ENCODE assay signal across 2 cellular contexts in the genomic region with DNA sequence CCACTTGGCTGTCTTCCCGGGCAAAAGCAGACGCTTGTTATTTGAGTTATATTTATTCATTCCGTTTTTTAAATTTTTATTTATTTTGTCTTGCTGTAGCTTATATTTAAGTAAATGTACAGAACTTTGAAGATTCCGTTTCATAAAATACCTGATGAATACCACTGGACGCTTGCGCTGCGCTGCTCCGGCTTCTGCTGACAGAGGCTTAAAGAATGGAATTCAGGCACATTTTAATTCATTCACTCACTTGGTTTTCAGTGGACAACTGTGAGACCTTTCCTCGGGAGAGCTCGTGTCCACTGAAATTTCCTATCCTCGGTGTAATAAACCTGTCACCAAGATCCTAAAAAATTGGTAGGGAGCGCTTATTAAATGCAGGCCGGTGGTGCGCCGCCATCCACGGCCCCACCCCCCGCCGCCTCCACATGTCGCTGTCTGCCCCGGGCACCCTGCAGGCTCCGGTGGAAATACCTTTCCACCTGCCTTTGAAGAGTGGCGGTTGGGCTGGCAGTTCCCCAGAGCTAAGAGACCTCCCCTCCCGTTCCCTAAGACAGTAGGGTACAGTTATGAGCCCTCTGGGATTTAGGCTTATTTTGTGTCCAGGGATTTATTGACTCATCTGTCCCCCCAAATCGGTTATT.
TF ChIP-seq lines count a peak whose summit lies in the region.

No MANE protein-coding gene starts in this region.

TF ChIP-seq in A549, 52 proteins besides CTCF, POLR2A, EP300 and RAD21:
- TF ChIP-seq HDAC2 (IDR thresholded peaks at IDR 0.05) = no peak

TF ChIP-seq in H1, 55 proteins besides CTCF, POLR2A, EP300 and RAD21:
- TF ChIP-seq GTF2F1 (IDR thresholded peaks at IDR 0.05; ENCODE audit: borderline replicate concordance, low read depth, low read length) = no peak
- TF ChIP-seq, protein P1, sequence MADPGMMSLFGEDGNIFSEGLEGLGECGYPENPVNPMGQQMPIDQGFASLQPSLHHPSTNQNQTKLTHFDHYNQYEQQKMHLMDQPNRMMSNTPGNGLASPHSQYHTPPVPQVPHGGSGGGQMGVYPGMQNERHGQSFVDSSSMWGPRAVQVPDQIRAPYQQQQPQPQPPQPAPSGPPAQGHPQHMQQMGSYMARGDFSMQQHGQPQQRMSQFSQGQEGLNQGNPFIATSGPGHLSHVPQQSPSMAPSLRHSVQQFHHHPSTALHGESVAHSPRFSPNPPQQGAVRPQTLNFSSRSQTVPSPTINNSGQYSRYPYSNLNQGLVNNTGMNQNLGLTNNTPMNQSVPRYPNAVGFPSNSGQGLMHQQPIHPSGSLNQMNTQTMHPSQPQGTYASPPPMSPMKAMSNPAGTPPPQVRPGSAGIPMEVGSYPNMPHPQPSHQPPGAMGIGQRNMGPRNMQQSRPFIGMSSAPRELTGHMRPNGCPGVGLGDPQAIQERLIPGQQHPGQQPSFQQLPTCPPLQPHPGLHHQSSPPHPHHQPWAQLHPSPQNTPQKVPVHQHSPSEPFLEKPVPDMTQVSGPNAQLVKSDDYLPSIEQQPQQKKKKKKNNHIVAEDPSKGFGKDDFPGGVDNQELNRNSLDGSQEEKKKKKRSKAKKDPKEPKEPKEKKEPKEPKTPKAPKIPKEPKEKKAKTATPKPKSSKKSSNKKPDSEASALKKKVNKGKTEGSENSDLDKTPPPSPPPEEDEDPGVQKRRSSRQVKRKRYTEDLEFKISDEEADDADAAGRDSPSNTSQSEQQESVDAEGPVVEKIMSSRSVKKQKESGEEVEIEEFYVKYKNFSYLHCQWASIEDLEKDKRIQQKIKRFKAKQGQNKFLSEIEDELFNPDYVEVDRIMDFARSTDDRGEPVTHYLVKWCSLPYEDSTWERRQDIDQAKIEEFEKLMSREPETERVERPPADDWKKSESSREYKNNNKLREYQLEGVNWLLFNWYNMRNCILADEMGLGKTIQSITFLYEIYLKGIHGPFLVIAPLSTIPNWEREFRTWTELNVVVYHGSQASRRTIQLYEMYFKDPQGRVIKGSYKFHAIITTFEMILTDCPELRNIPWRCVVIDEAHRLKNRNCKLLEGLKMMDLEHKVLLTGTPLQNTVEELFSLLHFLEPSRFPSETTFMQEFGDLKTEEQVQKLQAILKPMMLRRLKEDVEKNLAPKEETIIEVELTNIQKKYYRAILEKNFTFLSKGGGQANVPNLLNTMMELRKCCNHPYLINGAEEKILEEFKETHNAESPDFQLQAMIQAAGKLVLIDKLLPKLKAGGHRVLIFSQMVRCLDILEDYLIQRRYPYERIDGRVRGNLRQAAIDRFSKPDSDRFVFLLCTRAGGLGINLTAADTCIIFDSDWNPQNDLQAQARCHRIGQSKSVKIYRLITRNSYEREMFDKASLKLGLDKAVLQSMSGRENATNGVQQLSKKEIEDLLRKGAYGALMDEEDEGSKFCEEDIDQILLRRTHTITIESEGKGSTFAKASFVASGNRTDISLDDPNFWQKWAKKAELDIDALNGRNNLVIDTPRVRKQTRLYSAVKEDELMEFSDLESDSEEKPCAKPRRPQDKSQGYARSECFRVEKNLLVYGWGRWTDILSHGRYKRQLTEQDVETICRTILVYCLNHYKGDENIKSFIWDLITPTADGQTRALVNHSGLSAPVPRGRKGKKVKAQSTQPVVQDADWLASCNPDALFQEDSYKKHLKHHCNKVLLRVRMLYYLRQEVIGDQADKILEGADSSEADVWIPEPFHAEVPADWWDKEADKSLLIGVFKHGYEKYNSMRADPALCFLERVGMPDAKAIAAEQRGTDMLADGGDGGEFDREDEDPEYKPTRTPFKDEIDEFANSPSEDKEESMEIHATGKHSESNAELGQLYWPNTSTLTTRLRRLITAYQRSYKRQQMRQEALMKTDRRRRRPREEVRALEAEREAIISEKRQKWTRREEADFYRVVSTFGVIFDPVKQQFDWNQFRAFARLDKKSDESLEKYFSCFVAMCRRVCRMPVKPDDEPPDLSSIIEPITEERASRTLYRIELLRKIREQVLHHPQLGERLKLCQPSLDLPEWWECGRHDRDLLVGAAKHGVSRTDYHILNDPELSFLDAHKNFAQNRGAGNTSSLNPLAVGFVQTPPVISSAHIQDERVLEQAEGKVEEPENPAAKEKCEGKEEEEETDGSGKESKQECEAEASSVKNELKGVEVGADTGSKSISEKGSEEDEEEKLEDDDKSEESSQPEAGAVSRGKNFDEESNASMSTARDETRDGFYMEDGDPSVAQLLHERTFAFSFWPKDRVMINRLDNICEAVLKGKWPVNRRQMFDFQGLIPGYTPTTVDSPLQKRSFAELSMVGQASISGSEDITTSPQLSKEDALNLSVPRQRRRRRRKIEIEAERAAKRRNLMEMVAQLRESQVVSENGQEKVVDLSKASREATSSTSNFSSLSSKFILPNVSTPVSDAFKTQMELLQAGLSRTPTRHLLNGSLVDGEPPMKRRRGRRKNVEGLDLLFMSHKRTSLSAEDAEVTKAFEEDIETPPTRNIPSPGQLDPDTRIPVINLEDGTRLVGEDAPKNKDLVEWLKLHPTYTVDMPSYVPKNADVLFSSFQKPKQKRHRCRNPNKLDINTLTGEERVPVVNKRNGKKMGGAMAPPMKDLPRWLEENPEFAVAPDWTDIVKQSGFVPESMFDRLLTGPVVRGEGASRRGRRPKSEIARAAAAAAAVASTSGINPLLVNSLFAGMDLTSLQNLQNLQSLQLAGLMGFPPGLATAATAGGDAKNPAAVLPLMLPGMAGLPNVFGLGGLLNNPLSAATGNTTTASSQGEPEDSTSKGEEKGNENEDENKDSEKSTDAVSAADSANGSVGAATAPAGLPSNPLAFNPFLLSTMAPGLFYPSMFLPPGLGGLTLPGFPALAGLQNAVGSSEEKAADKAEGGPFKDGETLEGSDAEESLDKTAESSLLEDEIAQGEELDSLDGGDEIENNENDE (IDR thresholded peaks at IDR 0.05; ENCODE audit: insufficient replicate concordance, low read length) = peak; percentile 40
- TF ChIP-seq RXRA (IDR thresholded peaks at IDR 0.05; ENCODE audit: insufficient read depth, low read depth, low read length) = no peak
- TF ChIP-seq ASH2L (IDR thresholded peaks at IDR 0.05; ENCODE audit: low read length) = no peak
- TF ChIP-seq EZH2 (IDR thresholded peaks at IDR 0.05; ENCODE audit: low read depth, low read length, severe bottlenecking) = peak; percentile 14
- no peak for TF ChIP-seq JUND (IDR thresholded peaks at IDR 0.05; ENCODE audit: low read length)
- TF ChIP-seq YY1 (IDR thresholded peaks at IDR 0.05; ENCODE audit: low read depth, low read length) = no peak
- no peak for TF ChIP-seq MAFK (IDR thresholded peaks at IDR 0.05; ENCODE audit: low read depth, low read length)
- TF ChIP-seq FOSL1 (IDR thresholded peaks at IDR 0.05; ENCODE audit: insufficient read depth, low read depth, low read length) = no peak
- no peak for TF ChIP-seq SIRT6 (IDR thresholded peaks at IDR 0.05; ENCODE audit: low read length)
- peak; percentile 58 for TF ChIP-seq CTBP2 (IDR thresholded peaks at IDR 0.05; ENCODE audit: borderline replicate concordance, insufficient read depth, insufficient read length, low read length)
- TF ChIP-seq CBX5 (IDR thresholded peaks at IDR 0.05; ENCODE audit: low read depth, low read length) = no peak
- TF ChIP-seq, protein P2, sequence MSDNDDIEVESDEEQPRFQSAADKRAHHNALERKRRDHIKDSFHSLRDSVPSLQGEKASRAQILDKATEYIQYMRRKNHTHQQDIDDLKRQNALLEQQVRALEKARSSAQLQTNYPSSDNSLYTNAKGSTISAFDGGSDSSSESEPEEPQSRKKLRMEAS (IDR thresholded peaks at IDR 0.05) = peak; percentile 43; the same call in 1 of the 2 replicates
- peak; percentile 61; the same call in 1 of the 2 replicates for TF ChIP-seq TCF12 (IDR thresholded peaks at IDR 0.05; ENCODE audit: low read depth, low read length)
- TF ChIP-seq HDAC2 (IDR thresholded peaks at IDR 0.05; ENCODE audit: borderline replicate concordance in 1 of 2, low read depth in 2 of 2, low read length in 2 of 2) = 0 out of 4 replicates have a peak, but pooled peaks of 1 of the 2 experiments have one; percentile 53
- TF ChIP-seq, protein P3, sequence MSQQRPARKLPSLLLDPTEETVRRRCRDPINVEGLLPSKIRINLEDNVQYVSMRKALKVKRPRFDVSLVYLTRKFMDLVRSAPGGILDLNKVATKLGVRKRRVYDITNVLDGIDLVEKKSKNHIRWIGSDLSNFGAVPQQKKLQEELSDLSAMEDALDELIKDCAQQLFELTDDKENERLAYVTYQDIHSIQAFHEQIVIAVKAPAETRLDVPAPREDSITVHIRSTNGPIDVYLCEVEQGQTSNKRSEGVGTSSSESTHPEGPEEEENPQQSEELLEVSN (IDR thresholded peaks at IDR 0.05) = no peak
- TF ChIP-seq ZNF274 (IDR thresholded peaks at IDR 0.05; ENCODE audit: borderline replicate concordance, extremely low read depth, low read length) = no peak
- TF ChIP-seq TAF1 (IDR thresholded peaks at IDR 0.05; ENCODE audit: low read depth, low read length) = no peak
TF ChIP-seq in H1: peak in this region for 6.
